Comparison of ENCODE assay signal across 20 cellular contexts in the genomic region with DNA sequence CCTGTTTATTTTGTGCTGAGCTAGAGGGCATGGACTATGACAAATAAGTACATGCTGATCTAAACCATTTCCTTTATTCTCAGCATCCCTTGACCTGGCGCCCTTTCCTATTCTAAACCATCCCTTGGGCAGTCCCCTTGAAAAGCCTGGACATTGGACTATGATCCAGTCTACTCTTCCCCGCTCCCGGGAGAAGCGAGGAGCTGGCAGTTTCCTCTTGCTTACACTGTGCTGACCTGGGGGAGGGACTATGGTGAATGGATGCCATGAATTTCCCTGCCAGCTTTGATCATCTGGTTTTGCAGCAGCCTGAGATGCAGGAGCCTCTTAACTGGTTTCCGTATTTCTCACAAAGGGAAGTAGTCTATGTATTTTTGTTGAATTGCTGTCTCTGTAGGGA.
"Had no signal": no experiment of that assay in that cellular context is flagged by ENCODE, and none has a peak within 500 bp of the region (broad histone marks: within the 10 kb centered on the region; RNA-seq: fewer than 3 reads in every experiment).

No MANE protein-coding gene starts in this region.

- H3K9me3 Mint-ChIP-seq: activated CD4-positive, alpha-beta T cell treated with anti-CD3 and anti-CD28 coated beads, Interleukin-2, amount 10 ng/mL, durations not matched to agents 24 days and 14 days; activated CD8-positive, alpha-beta T cell treated with anti-CD3 and anti-CD28 coated beads for 36 hours; activated naive CD4-positive, alpha-beta T cell treated with anti-CD3 and anti-CD28 coated beads, Interleukin-2, amount 10 ng/mL, durations not matched to agents 7 days and 5 days; activated naive CD8-positive, alpha-beta T cell treated with anti-CD3 and anti-CD28 coated beads, Interleukin-2, amount 50 U/mL, for 24 hours; activated T-helper 2 cell treated with anti-CD3 and anti-CD28 coated beads, Interferon-gamma antibody, Interleukin-2, Interleukin-4, amounts not matched to agents 10 μg/mL and 5 μg/mL and 100 μg/mL, durations not matched to agents 14 hours and 24 hours and 36 hours; stimulated activated effector memory CD8-positive, alpha-beta T cell treated with anti-CD3 and anti-CD28 coated beads, Interleukin-12 subunit alpha, Interleukin-12 subunit beta, amount 100 ng/mL, for 72 hours had no signal

- H3K4me1 Mint-ChIP-seq: activated naive CD4-positive, alpha-beta T cell treated with anti-CD3 and anti-CD28 coated beads, Interleukin-2, amount 10 ng/mL, durations not matched to agents 7 days and 5 days; activated naive CD8-positive, alpha-beta T cell treated with anti-CD3 and anti-CD28 coated beads, Interleukin-2, amount 50 U/mL, for 24 hours; naive thymus-derived CD4-positive, alpha-beta T cell; stimulated activated effector memory CD8-positive, alpha-beta T cell treated with anti-CD3 and anti-CD28 coated beads, Interleukin-12 subunit alpha, Interleukin-12 subunit beta, amount 100 ng/mL, for 72 hours had no signal

- H3K36me3 Mint-ChIP-seq: activated naive CD4-positive, alpha-beta T cell treated with anti-CD3 and anti-CD28 coated beads, Interleukin-2, amount 10 ng/mL, durations not matched to agents 7 days and 5 days; brain; naive thymus-derived CD4-positive, alpha-beta T cell; stimulated activated effector memory CD8-positive, alpha-beta T cell treated with anti-CD3 and anti-CD28 coated beads, Interleukin-12 subunit alpha, Interleukin-12 subunit beta, amount 100 ng/mL, for 72 hours had no signal

- H3K4me3 Mint-ChIP-seq: activated CD4-positive, alpha-beta T cell treated with anti-CD3 and anti-CD28 coated beads, Interleukin-2, amount 10 ng/mL, durations not matched to agents 24 days and 14 days; activated CD8-positive, alpha-beta T cell treated with anti-CD3 and anti-CD28 coated beads for 36 hours; activated naive CD4-positive, alpha-beta T cell treated with anti-CD3 and anti-CD28 coated beads, Interleukin-2, amount 10 ng/mL, durations not matched to agents 7 days and 5 days; activated naive CD8-positive, alpha-beta T cell treated with anti-CD3 and anti-CD28 coated beads, Interleukin-2, amount 50 U/mL, for 24 hours; activated T-cell treated with anti-CD3 and anti-CD28 coated beads, Interleukin-2, amount 50 U/mL, for 24 hours; brain; naive thymus-derived CD4-positive, alpha-beta T cell; stimulated activated effector memory CD8-positive, alpha-beta T cell treated with anti-CD3 and anti-CD28 coated beads, Interleukin-12 subunit alpha, Interleukin-12 subunit beta, amount 100 ng/mL, for 72 hours had no signal

- H3K27ac ChIP-seq: gastrocnemius medialis, left lung, parathyroid adenoma, right lobe of liver, stomach had no signal

- H3K9me3 ChIP-seq: gastrocnemius medialis, left lung, right lobe of liver, stomach had no signal

- DNase-seq: activated CD4-positive, alpha-beta T cell treated with anti-CD3 and anti-CD28 coated beads, Interleukin-2, amount 10 ng/mL, durations not matched to agents 24 days and 14 days; activated CD8-positive, alpha-beta T cell treated with anti-CD3 and anti-CD28 coated beads for 36 hours; activated naive CD4-positive, alpha-beta T cell treated with anti-CD3 and anti-CD28 coated beads, Interleukin-2, amount 10 ng/mL, durations not matched to agents 7 days and 5 days; activated naive CD8-positive, alpha-beta T cell treated with anti-CD3 and anti-CD28 coated beads, Interleukin-2, amount 50 U/mL, for 24 hours; activated T-cell treated with anti-CD3 and anti-CD28 coated beads, Interleukin-2, amount 50 U/mL, for 24 hours; anterior cingulate cortex; central memory CD4-positive, alpha-beta T cell; gastrocnemius medialis; kidney; left lung; mammary epithelial cell; naive thymus-derived CD4-positive, alpha-beta T cell; right lobe of liver; stimulated activated CD4-positive, alpha-beta T cell treated with anti-CD3 and anti-CD28 coated beads, Interleukin-4, amount 100 ng/mL, for 1 hour; stomach had no signal

- H3K4me2 ChIP-seq: smooth muscle cell had no signal

- H3K36me3 ChIP-seq: gastrocnemius medialis, left lung, right lobe of liver, stomach had no signal

- H3K4me3 ChIP-seq: gastrocnemius medialis, left lung, right lobe of liver, smooth muscle cell, stomach had no signal

- H3K9ac ChIP-seq: parathyroid adenoma had no signal

- H3K4me1 ChIP-seq: gastrocnemius medialis, left lung, parathyroid adenoma, right lobe of liver, stomach had no signal

- H3K27ac Mint-ChIP-seq: activated CD4-positive, alpha-beta T cell treated with anti-CD3 and anti-CD28 coated beads, Interleukin-2, amount 10 ng/mL, durations not matched to agents 24 days and 14 days; activated CD8-positive, alpha-beta T cell treated with anti-CD3 and anti-CD28 coated beads for 36 hours; activated naive CD4-positive, alpha-beta T cell treated with anti-CD3 and anti-CD28 coated beads, Interleukin-2, amount 10 ng/mL, durations not matched to agents 7 days and 5 days; activated naive CD8-positive, alpha-beta T cell treated with anti-CD3 and anti-CD28 coated beads, Interleukin-2, amount 50 U/mL, for 24 hours; activated T-cell treated with anti-CD3 and anti-CD28 coated beads, Interleukin-2, amount 50 U/mL, for 24 hours; activated T-helper 2 cell treated with anti-CD3 and anti-CD28 coated beads, Interferon-gamma antibody, Interleukin-2, Interleukin-4, amounts not matched to agents 10 μg/mL and 5 μg/mL and 100 μg/mL, durations not matched to agents 14 hours and 24 hours and 36 hours; brain; naive thymus-derived CD4-positive, alpha-beta T cell; stimulated activated effector memory CD8-positive, alpha-beta T cell treated with anti-CD3 and anti-CD28 coated beads, Interleukin-12 subunit alpha, Interleukin-12 subunit beta, amount 100 ng/mL, for 72 hours had no signal

- H3K27me3 Mint-ChIP-seq: activated CD4-positive, alpha-beta T cell treated with anti-CD3 and anti-CD28 coated beads, Interleukin-2, amount 10 ng/mL, durations not matched to agents 24 days and 14 days; activated naive CD4-positive, alpha-beta T cell treated with anti-CD3 and anti-CD28 coated beads, Interleukin-2, amount 10 ng/mL, durations not matched to agents 7 days and 5 days had no signal

- ATAC-seq: activated CD8-positive, alpha-beta T cell treated with anti-CD3 and anti-CD28 coated beads for 36 hours; activated naive CD8-positive, alpha-beta T cell treated with anti-CD3 and anti-CD28 coated beads, Interleukin-2, amount 50 U/mL, for 24 hours; gastrocnemius medialis; naive thymus-derived CD4-positive, alpha-beta T cell; stimulated activated effector memory CD8-positive, alpha-beta T cell treated with anti-CD3 and anti-CD28 coated beads, Interleukin-12 subunit alpha, Interleukin-12 subunit beta, amount 100 ng/mL, for 72 hours had no signal

- H3K27me3 ChIP-seq: right lobe of liver, stomach had no signal

- H2AFZ ChIP-seq: parathyroid adenoma had no signal
